In the genomic region with DNA sequence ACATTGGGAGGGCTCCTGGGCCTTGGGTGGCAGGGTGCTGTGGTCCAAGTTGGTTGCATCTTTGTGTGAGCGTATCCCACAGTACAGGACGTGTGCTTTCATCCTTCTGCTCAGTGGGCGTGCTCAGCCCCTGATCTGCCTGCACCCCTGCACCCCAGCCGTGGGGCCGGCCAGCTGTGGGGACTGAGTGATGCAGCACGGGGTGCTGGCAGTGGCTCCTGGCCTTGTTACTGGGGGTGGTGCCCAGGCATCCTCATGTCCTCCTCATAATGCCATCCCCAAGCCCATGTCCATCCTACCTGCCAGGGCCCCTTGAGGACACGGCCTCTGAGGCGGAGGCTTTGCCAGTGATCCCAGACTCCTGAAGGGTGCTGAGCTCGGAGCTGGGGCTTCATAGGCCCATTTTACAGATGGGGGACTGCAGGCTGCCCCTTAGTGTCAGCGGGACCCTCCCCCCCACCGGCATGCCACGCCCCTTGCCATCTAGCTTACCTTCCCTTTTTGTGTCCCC, we compare ENCODE assay signal across 15 cellular contexts.
DNase-seq lines count a peak whose midpoint lies in the region; ATAC-seq and TF ChIP-seq lines count a peak whose summit lies in the region.
"Had no signal": no experiment of that assay in that cellular context is flagged by ENCODE, and none has a peak within 500 bp of the region (broad histone marks: within the 10 kb centered on the region; RNA-seq: fewer than 3 reads in every experiment).

No MANE protein-coding gene starts in this region.

- ATAC-seq in sciatic nerve = no peak
- no peak for ATAC-seq in HG03045 (IDR thresholded peaks at IDR 0.05; ENCODE audit: unreplicated experiment)
- ATAC-seq in HG03571 (IDR thresholded peaks at IDR 0.05; ENCODE audit: unreplicated experiment) = no peak

- H3K4me1 ChIP-seq in Peyer's patch (no peaks in the 10 kb centered on the region), left ventricle myocardium inferior (peaks cover 9% of the 10 kb centered on the region)
- H3K4me1 ChIP-seq: prostate gland, SJCRH30 had no signal

- no peak overlapping the region for H3K4me3 ChIP-seq in Peyer's patch
- H3K4me3 ChIP-seq in left ventricle myocardium inferior = no peak overlapping the region
- H3K4me3 ChIP-seq: BLaER1, prostate gland, SJCRH30 had no signal

- intact Hi-C loops in left ventricle myocardium inferior (cut with micrococcal nuclease) (no loop called here), sciatic nerve (cut with DNase I) (no loop called here)

- TF ChIP-seq CTCF in Peyer's patch (IDR thresholded peaks at IDR 0.05) (no peak), left ventricle myocardium inferior (IDR thresholded peaks at IDR 0.05; ENCODE audit: borderline replicate concordance) (no peak)

- H3K27me3 ChIP-seq in Peyer's patch (no peaks in the 10 kb centered on the region), left ventricle myocardium inferior (ENCODE audit: low read depth) (no peaks in the 10 kb centered on the region)
- H3K27me3 ChIP-seq: BLaER1, SJCRH30 had no signal

- peaks cover 0 to 49% (median 0%) of the 10 kb centered on the region in 3 donors for H3K36me3 ChIP-seq in Peyer's patch
- H3K36me3 ChIP-seq in left ventricle myocardium inferior = peaks cover 52% of the 10 kb centered on the region
- H3K36me3 ChIP-seq: prostate gland, SJCRH30 had no signal

- no peak overlapping the region for H3K27ac ChIP-seq in Peyer's patch
- H3K27ac ChIP-seq in left ventricle myocardium inferior (replicated peaks) = no peak overlapping the region
- H3K27ac ChIP-seq: BLaER1, prostate gland, SJCRH30 had no signal

- DNase-seq in Peyer's patch = peak; percentile 6 to 38 (median 29)
- peak; percentile 38 for DNase-seq in activated CD8-positive, alpha-beta memory T cell treated with anti-CD3 and anti-CD28 coated beads, Interleukin-2, amount 50 U/mL, for 48 hours
- DNase-seq in left ventricle myocardium inferior = peak; percentile 7
- DNase-seq in sciatic nerve (ENCODE audit: low spot score) = peak; percentile 50
- no peak for DNase-seq in NCI-H774 (lab: John Stamatoyannopoulos, UW)
- DNase-seq in GOT3 (lab: John Stamatoyannopoulos, UW) = no peak
- DNase-seq: DMS 273 treated with DMSO at 0.1 percent for 48 hours, hippocampal formation, NCI-H146, NCI-H2227 treated with DMSO at 0.1 percent for 48 hours had no signal

- no peak for TF ChIP-seq POLR2A in Peyer's patch (IDR thresholded peaks at IDR 0.05)

- no peaks in the 10 kb centered on the region for H3K9me3 ChIP-seq in Peyer's patch
- H3K9me3 ChIP-seq in left ventricle myocardium inferior (replicated peaks) = no peaks in the 10 kb centered on the region
- H3K9me3 ChIP-seq: BLaER1, prostate gland, SJCRH30 had no signal

Comparison
In these comparisons a context has a peak if more than half of its experiments do, and no peak if none do; other contexts are left out.
1. DNase-seq: peak in Peyer's patch (3 of 3), activated CD8-positive, alpha-beta memory T cell treated with anti-CD3 and anti-CD28 coated beads, Interleukin-2, amount 50 U/mL, for 48 hours (single experiment), left ventricle myocardium inferior (single experiment) and sciatic nerve (single experiment); none in NCI-H774 (single experiment) and GOT3 (single experiment).